Comparison of ENCODE assay signal across 14 cellular contexts in the genomic region with DNA sequence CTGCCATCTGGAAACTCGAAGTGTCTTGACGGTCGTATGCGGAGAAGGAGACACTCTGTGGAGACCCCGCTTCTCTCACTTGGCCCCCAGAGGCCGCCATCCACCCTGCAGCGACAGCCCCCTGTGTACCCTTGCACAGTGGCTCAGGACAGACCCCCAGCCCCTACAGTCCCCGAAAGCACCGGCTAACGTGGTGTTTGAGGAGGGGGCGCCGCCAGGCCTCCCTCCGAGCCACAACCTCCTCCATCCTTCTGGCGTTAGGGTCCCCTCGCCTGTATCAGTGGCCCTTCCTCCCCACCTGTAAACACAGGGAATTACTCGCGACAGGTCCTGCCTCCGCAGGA.
DNase-seq lines count a peak whose midpoint lies in the region; ATAC-seq and TF ChIP-seq lines count a peak whose summit lies in the region.
"Had no signal": no experiment of that assay in that cellular context is flagged by ENCODE, and none has a peak within 500 bp of the region (broad histone marks: within the 10 kb centered on the region; RNA-seq: fewer than 3 reads in every experiment).

No MANE protein-coding gene starts in this region.

- H3K4me1 Mint-ChIP-seq in glutamatergic neuron (ENCODE audit: low read depth, unreplicated experiment) = peaks cover 24% of the 10 kb centered on the region
- H3K4me1 Mint-ChIP-seq in activated CD8-positive, alpha-beta T cell treated with anti-CD3 and anti-CD28 coated beads for 36 hours (ENCODE audit: low read depth) = no peaks in the 10 kb centered on the region

- H3K27me3 Mint-ChIP-seq in glutamatergic neuron (ENCODE audit: unreplicated experiment) = peaks cover 12% of the 10 kb centered on the region
- no peaks in the 10 kb centered on the region for H3K27me3 Mint-ChIP-seq in activated CD8-positive, alpha-beta T cell treated with anti-CD3 and anti-CD28 coated beads for 36 hours

- CTCF ChIA-PET in activated CD8-positive, alpha-beta T cell treated with anti-CD3 and anti-CD28 coated beads for 36 hours (lab: Charles Lee) = no interaction called here

- DNase-seq in H7 = peak; percentile 80
- DNase-seq in glutamatergic neuron = no peak
- no peak for DNase-seq in KG1 (lab: John Stamatoyannopoulos, UW)
- no peak for DNase-seq in NOMO-1 treated with DMSO at 0.1 percent for 48 hours (lab: John Stamatoyannopoulos, UW; ENCODE audit: unreplicated experiment)
- no peak for DNase-seq in activated CD8-positive, alpha-beta T cell treated with anti-CD3 and anti-CD28 coated beads for 36 hours
- DNase-seq: MG63, NCI-H1092 treated with DMSO at 0.1 percent for 48 hours, NCI-H2081, NCI-H2171 treated with DMSO at 0.1 percent for 48 hours, NCI-H446 treated with DMSO at 0.1 percent for 48 hours had no signal

- no peak for ATAC-seq in activated CD8-positive, alpha-beta T cell treated with anti-CD3 and anti-CD28 coated beads for 36 hours

- intact Hi-C loops in activated CD8-positive, alpha-beta T cell treated with anti-CD3 and anti-CD28 coated beads for 36 hours (cut with micrococcal nuclease) = no loop called here

- no peaks in the 10 kb centered on the region for H3K27me3 ChIP-seq in H7 (ENCODE audit: control insufficient read depth, insufficient read depth, low read length)
- H3K27me3 ChIP-seq: MG63 had no signal

- H3K27ac ChIP-seq in angular gyrus (ENCODE audit: low read depth, low read length) (peak overlapping the region; percentile 99), temporal lobe (ENCODE audit: low read depth, low read length) (peak overlapping the region; percentile 99)
- H3K27ac ChIP-seq: C4-2B, HL-60 had no signal

- POLR2A ChIA-PET in activated CD8-positive, alpha-beta T cell treated with anti-CD3 and anti-CD28 coated beads for 36 hours (lab: Charles Lee) = no interaction called here

- no peak overlapping the region for H3K4me3 ChIP-seq in H7 (ENCODE audit: insufficient read depth, low read depth, low read length)
- H3K4me3 ChIP-seq: MG63 had no signal

- peak overlapping the region; percentile 38 for H3K27ac Mint-ChIP-seq in glutamatergic neuron (ENCODE audit: unreplicated experiment)
- no peak overlapping the region for H3K27ac Mint-ChIP-seq in activated CD8-positive, alpha-beta T cell treated with anti-CD3 and anti-CD28 coated beads for 36 hours

- no peak overlapping the region for H3K4me3 Mint-ChIP-seq in glutamatergic neuron (ENCODE audit: unreplicated experiment)
- H3K4me3 Mint-ChIP-seq in activated CD8-positive, alpha-beta T cell treated with anti-CD3 and anti-CD28 coated beads for 36 hours = no peak overlapping the region

- H3K36me3 Mint-ChIP-seq in glutamatergic neuron (ENCODE audit: unreplicated experiment) = peaks cover 4% of the 10 kb centered on the region
- no peaks in the 10 kb centered on the region for H3K36me3 Mint-ChIP-seq in activated CD8-positive, alpha-beta T cell treated with anti-CD3 and anti-CD28 coated beads for 36 hours (ENCODE audit: low read depth)

- TF ChIP-seq CTCF in glutamatergic neuron (IDR thresholded peaks at IDR 0.05; ENCODE audit: partially characterized antibody, unreplicated experiment) = no peak
- TF ChIP-seq CTCF in activated CD8-positive, alpha-beta T cell treated with anti-CD3 and anti-CD28 coated beads for 36 hours (IDR thresholded peaks at IDR 0.05) = no peak

- no peaks in the 10 kb centered on the region for H3K36me3 ChIP-seq in H7 (replicated peaks; ENCODE audit: control insufficient read depth, insufficient read depth, low read length)
- H3K36me3 ChIP-seq: MG63 had no signal

- H3K9me3 Mint-ChIP-seq in glutamatergic neuron (ENCODE audit: unreplicated experiment) = peaks cover 10% of the 10 kb centered on the region
- no peaks in the 10 kb centered on the region for H3K9me3 Mint-ChIP-seq in activated CD8-positive, alpha-beta T cell treated with anti-CD3 and anti-CD28 coated beads for 36 hours
